8 cellular contexts compared by ENCODE assay signal in the genomic region with DNA sequence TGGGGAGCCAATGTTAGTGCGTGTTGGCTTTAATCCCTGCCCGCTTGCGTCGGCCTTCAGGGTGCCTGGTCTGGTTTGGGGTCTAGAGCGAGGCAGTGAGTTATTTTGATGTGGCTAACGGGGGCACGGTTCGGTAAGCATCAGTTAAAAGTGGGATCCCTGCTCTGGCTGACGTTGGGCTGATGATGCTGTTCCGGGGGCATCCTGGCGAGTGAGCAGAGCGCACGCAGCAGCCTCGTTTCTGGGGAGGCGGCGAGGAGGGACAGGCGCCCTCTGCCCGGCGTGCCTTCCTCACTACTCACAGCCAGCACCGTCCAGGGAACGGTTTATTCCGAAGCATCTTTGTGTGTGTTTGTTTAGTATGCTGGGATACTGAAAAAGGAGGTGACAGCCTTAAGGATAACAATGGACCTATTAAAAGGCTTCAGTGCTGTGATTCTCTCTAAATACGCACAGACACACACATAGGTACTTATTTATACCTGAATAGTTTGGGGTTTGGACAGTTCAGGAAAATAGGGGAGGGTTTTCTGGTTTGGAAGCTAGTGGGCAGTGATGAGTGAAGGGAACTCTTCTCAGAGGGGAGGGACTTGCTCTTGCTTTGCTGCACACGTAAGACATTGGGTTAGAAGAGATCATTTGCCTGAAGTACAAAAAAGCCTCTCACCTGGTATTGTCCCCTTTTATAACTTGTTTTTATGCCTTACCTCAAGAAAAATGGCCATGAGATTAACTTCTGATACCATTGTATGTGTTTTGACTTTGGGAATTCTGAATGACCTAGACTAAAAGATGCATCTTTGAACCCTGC. TPM values are rescaled to one million over a fixed set of nuclear protein-coding genes. Genes with fewer than 3 reads are reported as not detected.
DNase-seq lines count a peak whose midpoint lies in the region; ATAC-seq lines count a peak whose summit lies in the region.

No MANE protein-coding gene starts in this region.

- peak overlapping the region; percentile 80 to 90 for H3K4me3 ChIP-seq in duodenal mucosa (ENCODE audit: low read depth in 1 of 2, low read length in 2 of 2)

- H3K4me3 Mint-ChIP-seq in T-helper 17 cell, result peak overlapping the region; percentile 93
- H3K4me3 Mint-ChIP-seq in stimulated activated naive CD8-positive, alpha-beta T cell treated with anti-CD3 and anti-CD28 coated beads, Interleukin-15, amount 100 ng/mL, for 72 hours, result peak overlapping the region; percentile 93 to 94

- DNase-seq in AG08395 (ENCODE audit: low spot score) (peak; percentile 48), T-helper 17 cell (no peak), lung microvascular endothelial cell (ENCODE audit: low read depth in 2 of 2) (peak; percentile 77 to 81), NCI-H2107 (lab: John Stamatoyannopoulos, UW) (no peak)
- peak in 1 of 2 donors; percentile 44 for DNase-seq in stimulated activated naive CD8-positive, alpha-beta T cell treated with anti-CD3 and anti-CD28 coated beads, Interleukin-15, amount 100 ng/mL, for 72 hours

- peak; percentile 22 for ATAC-seq in GM18858 (IDR thresholded peaks at IDR 0.05; ENCODE audit: unreplicated experiment)
- ATAC-seq in HG03139 (IDR thresholded peaks at IDR 0.05; ENCODE audit: unreplicated experiment), result peak; percentile 24
- ATAC-seq in T-helper 17 cell, result peak; percentile 34
- ATAC-seq in stimulated activated naive CD8-positive, alpha-beta T cell treated with anti-CD3 and anti-CD28 coated beads, Interleukin-15, amount 100 ng/mL, for 72 hours, result peak; percentile 55

- H3K9me3 ChIP-seq in T-helper 17 cell (ENCODE audit: control insufficient read depth, low read length, poor library complexity, severe bottlenecking) (no peaks in the 10 kb centered on the region), duodenal mucosa (ENCODE audit: control insufficient read depth in 1 of 2, low read length in 2 of 2) (no peaks in the 10 kb centered on the region)

- H3K36me3 Mint-ChIP-seq in T-helper 17 cell (ENCODE audit: low read depth), result peaks cover 3% of the 10 kb centered on the region

- H3K9me3 Mint-ChIP-seq in stimulated activated naive CD8-positive, alpha-beta T cell treated with anti-CD3 and anti-CD28 coated beads, Interleukin-15, amount 100 ng/mL, for 72 hours, result no peaks in the 10 kb centered on the region

- peak overlapping the region; percentile 74 for H3K27ac Mint-ChIP-seq in T-helper 17 cell
- H3K27ac Mint-ChIP-seq in stimulated activated naive CD8-positive, alpha-beta T cell treated with anti-CD3 and anti-CD28 coated beads, Interleukin-15, amount 100 ng/mL, for 72 hours, result peak overlapping the region; percentile 79 to 91

- H3K36me3 ChIP-seq in duodenal mucosa (ENCODE audit: control insufficient read depth in 1 of 2, insufficient read depth in 2 of 2, low read length in 2 of 2), result no peaks in the 10 kb centered on the region

- H3K27me3 ChIP-seq in duodenal mucosa (ENCODE audit: control insufficient read depth in 1 of 2, insufficient read depth in 2 of 2, low read length in 2 of 2), result no peaks in the 10 kb centered on the region

- H3K4me1 Mint-ChIP-seq in T-helper 17 cell, result peaks cover 21% of the 10 kb centered on the region
- H3K4me1 Mint-ChIP-seq in stimulated activated naive CD8-positive, alpha-beta T cell treated with anti-CD3 and anti-CD28 coated beads, Interleukin-15, amount 100 ng/mL, for 72 hours, result peaks cover 41% of the 10 kb centered on the region

- peak overlapping the region; percentile 54 to 80 for H3K9ac ChIP-seq in duodenal mucosa (ENCODE audit: low read depth in 1 of 2, low read length in 2 of 2)

- H3K27ac ChIP-seq in duodenal mucosa (ENCODE audit: low read depth, low read length), result peak overlapping the region; percentile 75

- peaks cover 31 to 35% of the 10 kb centered on the region in 2 donors for H3K4me1 ChIP-seq in duodenal mucosa (ENCODE audit: control insufficient read depth in 1 of 2, insufficient read depth in 2 of 2, low read length in 2 of 2)

- peaks cover 50% of the 10 kb centered on the region for H3K27me3 Mint-ChIP-seq in T-helper 17 cell
- H3K27me3 Mint-ChIP-seq in stimulated activated naive CD8-positive, alpha-beta T cell treated with anti-CD3 and anti-CD28 coated beads, Interleukin-15, amount 100 ng/mL, for 72 hours, result peaks cover 70% of the 10 kb centered on the region

RNA-seq across cellular contexts. Expression of gene CRIM1, which starts 2.1 kb away (rescaled TPM):
- total RNA-seq in T-helper 17 cell (1 to 10 TPM; 2.2 to 2.3 TPM), lung microvascular endothelial cell (420 and 583 TPM in 2 replicates)

Comparison
In these comparisons a context has a peak if more than half of its experiments do, and no peak if none do; other contexts are left out.
1. DNase-seq: peak in AG08395 (single experiment) and lung microvascular endothelial cell (2 of 2); none in T-helper 17 cell (0 of 3) and NCI-H2107 (single experiment).
2. RNA of gene CRIM1, which starts 2.1 kb away (total RNA-seq): 420 to 583 TPM in lung microvascular endothelial cell; 2.2 to 2.3 TPM in T-helper 17 cell; every median in the first group is over 100 times any median in the second.
3. Peak in every context shown above with its lines, with median percentiles within 50 percentile points of each other: ATAC-seq.